ENCODE assay signal across 8 cellular contexts in genomic region chr6:170176621-170177382, GRCh38.
DNase-seq lines count a peak whose midpoint lies in the region; ATAC-seq and TF ChIP-seq lines count a peak whose summit lies in the region.

No MANE protein-coding gene starts in this region.

- no peaks in the 10 kb centered on the region for H3K36me3 Mint-ChIP-seq in CD8-positive, alpha-beta T cell
- peaks cover 2% of the 10 kb centered on the region for H3K36me3 Mint-ChIP-seq in T-helper 1 cell treated with Interleukin-12 subunit alpha and Interleukin-12 subunit beta and Interleukin-4 antibody, amounts not matched to agents 30 μg/mL and 1 μg/mL, for 36 hours (ENCODE audit: low read depth)
- H3K36me3 Mint-ChIP-seq in mesothelial cell of epicardium: no peaks in the 10 kb centered on the region
- no peaks in the 10 kb centered on the region for H3K36me3 Mint-ChIP-seq in endodermal cell (ENCODE audit: low read depth)

- POLR2A ChIA-PET in CD8-positive, alpha-beta T cell (lab: Charles Lee): no interaction called here

- H3K27ac ChIP-seq in CD8-positive, alpha-beta T cell (ENCODE audit: low read depth, low read length): no peak overlapping the region
- H3K27ac ChIP-seq in GM23248 (no peak overlapping the region), endodermal cell (ENCODE audit: low read depth, low read length) (no peak overlapping the region)

- H3K4me3 ChIP-seq in CD8-positive, alpha-beta T cell (ENCODE audit: low read depth, low read length): no peak overlapping the region
- H3K4me3 ChIP-seq in GM23248 (no peak overlapping the region), endodermal cell (ENCODE audit: low read length) (no peak overlapping the region)

- no peak for TF ChIP-seq CTCF in CD8-positive, alpha-beta T cell (IDR thresholded peaks at IDR 0.05)
- no peak for TF ChIP-seq CTCF in mesothelial cell of epicardium (IDR thresholded peaks at IDR 0.05; ENCODE audit: unreplicated experiment)
- no peak for TF ChIP-seq CTCF in endodermal cell (conservative IDR thresholded peaks at IDR 0.05)

- H3K4me3 Mint-ChIP-seq in CD8-positive, alpha-beta T cell: no peak overlapping the region
- H3K4me3 Mint-ChIP-seq in T-helper 1 cell treated with Interleukin-12 subunit alpha and Interleukin-12 subunit beta and Interleukin-4 antibody, amounts not matched to agents 30 μg/mL and 1 μg/mL, for 36 hours: no peak overlapping the region
- no peak overlapping the region for H3K4me3 Mint-ChIP-seq in mesothelial cell of epicardium
- H3K4me3 Mint-ChIP-seq in endodermal cell: no peak overlapping the region

- in situ Hi-C loops in GM23248 (cut with MboI): no loop called here

- peak in 3 of 7 experiments; percentile 30 to 44 (median 37) for DNase-seq in CD8-positive, alpha-beta T cell
- DNase-seq in GM23248 (peak; percentile 31), mesothelial cell of epicardium (ENCODE audit: low spot score in 2 of 2, unreplicated experiment in 2 of 2) (no peak), endodermal cell (no peak), NCI-H226 (no peak), left ventricle myocardium superior (no peak)

- no peaks in the 10 kb centered on the region for H4K20me1 ChIP-seq in GM23248 (ENCODE audit: insufficient read depth)

- CTCF ChIA-PET in CD8-positive, alpha-beta T cell (lab: Charles Lee): no interaction called here

- H3F3A ChIP-seq in GM23248 (ENCODE audit: insufficient read depth): peaks cover 11% of the 10 kb centered on the region; the same call in 1 of the 2 replicates

- no peaks in the 10 kb centered on the region for H3K36me3 ChIP-seq in CD8-positive, alpha-beta T cell (ENCODE audit: insufficient read depth, low read length)
- H3K36me3 ChIP-seq in GM23248 (ENCODE audit: low read depth): no peaks in the 10 kb centered on the region
- no peaks in the 10 kb centered on the region for H3K36me3 ChIP-seq in endodermal cell (ENCODE audit: control insufficient read depth, insufficient read depth, low read length)

- no peak for ATAC-seq in CD8-positive, alpha-beta T cell
- ATAC-seq in GM18907 (IDR thresholded peaks at IDR 0.05; ENCODE audit: unreplicated experiment) (no peak), left ventricle myocardium superior (no peak)

- no peaks in the 10 kb centered on the region for H3K9me2 ChIP-seq in GM23248 (ENCODE audit: insufficient read depth)

- H3K4me2 ChIP-seq in GM23248 (ENCODE audit: unreplicated experiment): no peak overlapping the region

- no peaks in the 10 kb centered on the region for H3K4me1 ChIP-seq in CD8-positive, alpha-beta T cell (ENCODE audit: insufficient read depth, low read length)
- H3K4me1 ChIP-seq in GM23248 (ENCODE audit: insufficient read depth): peaks cover 18% of the 10 kb centered on the region
- no peaks in the 10 kb centered on the region for H3K4me1 ChIP-seq in endodermal cell (ENCODE audit: control insufficient read depth, insufficient read depth, low read length)

- intact Hi-C loops in CD8-positive, alpha-beta T cell (cut with DNase I, micrococcal nuclease): no loop called here
- intact Hi-C loops in left ventricle myocardium superior (cut with micrococcal nuclease): no loop called here

- H3K27me3 ChIP-seq in CD8-positive, alpha-beta T cell (ENCODE audit: insufficient read depth, low read length): no peaks in the 10 kb centered on the region
- no peaks in the 10 kb centered on the region for H3K27me3 ChIP-seq in GM23248 (replicated peaks; ENCODE audit: insufficient read depth)
- H3K27me3 ChIP-seq in endodermal cell (ENCODE audit: control insufficient read depth, insufficient read depth, low read length, poor library complexity, severe bottlenecking): peaks cover 5% of the 10 kb centered on the region

- no peaks in the 10 kb centered on the region for H3K9me3 ChIP-seq in CD8-positive, alpha-beta T cell (ENCODE audit: low read length)
- H3K9me3 ChIP-seq in GM23248 (ENCODE audit: low read depth): no peaks in the 10 kb centered on the region
- no peaks in the 10 kb centered on the region for H3K9me3 ChIP-seq in endodermal cell (ENCODE audit: control insufficient read depth, low read length)

- H2AFZ ChIP-seq in GM23248: no peak overlapping the region

- WGBS in GM23248 (ENCODE audit: low coverage in 1 of 2, low lambda C conversion rate in 2 of 2, missing lambda C conversion rate in 2 of 2), 2 experiments: 83 to 94% methylated on average over 50 to 64 of the region's 64 CpGs
- 93 to 98% methylated on average over 31 to 54 of the region's 64 CpGs for WGBS in endodermal cell (ENCODE audit: insufficient coverage in 1 of 2, insufficient read length in 1 of 2), 2 experiments

- H3K79me2 ChIP-seq in GM23248 (ENCODE audit: insufficient read depth): no peaks in the 10 kb centered on the region

- H3K9me3 Mint-ChIP-seq in CD8-positive, alpha-beta T cell: no peaks in the 10 kb centered on the region
- H3K9me3 Mint-ChIP-seq in T-helper 1 cell treated with Interleukin-12 subunit alpha and Interleukin-12 subunit beta and Interleukin-4 antibody, amounts not matched to agents 30 μg/mL and 1 μg/mL, for 36 hours: peaks cover 4% of the 10 kb centered on the region
- H3K9me3 Mint-ChIP-seq in mesothelial cell of epicardium (no peaks in the 10 kb centered on the region), endodermal cell (peaks cover 15% of the 10 kb centered on the region)

- H3K9ac ChIP-seq in GM23248 (no peak overlapping the region), endodermal cell (ENCODE audit: extremely low read depth, low read length, poor library complexity, severe bottlenecking) (no peak overlapping the region)

- H3K4me1 Mint-ChIP-seq in CD8-positive, alpha-beta T cell (ENCODE audit: low read depth): peaks cover under 1% of the 10 kb centered on the region
- H3K4me1 Mint-ChIP-seq in T-helper 1 cell treated with Interleukin-12 subunit alpha and Interleukin-12 subunit beta and Interleukin-4 antibody, amounts not matched to agents 30 μg/mL and 1 μg/mL, for 36 hours (ENCODE audit: low read depth): no peaks in the 10 kb centered on the region
- no peaks in the 10 kb centered on the region for H3K4me1 Mint-ChIP-seq in mesothelial cell of epicardium
- H3K4me1 Mint-ChIP-seq in endodermal cell: no peaks in the 10 kb centered on the region

- peak overlapping the region; percentile 45 for H3K27ac Mint-ChIP-seq in CD8-positive, alpha-beta T cell
- peak overlapping the region; percentile 70 for H3K27ac Mint-ChIP-seq in T-helper 1 cell treated with Interleukin-12 subunit alpha and Interleukin-12 subunit beta and Interleukin-4 antibody, amounts not matched to agents 30 μg/mL and 1 μg/mL, for 36 hours
- H3K27ac Mint-ChIP-seq in mesothelial cell of epicardium (peak overlapping the region; percentile 89), endodermal cell (no peak overlapping the region)

- no peaks in the 10 kb centered on the region for H3K27me3 Mint-ChIP-seq in CD8-positive, alpha-beta T cell (ENCODE audit: low read depth)
- H3K27me3 Mint-ChIP-seq in T-helper 1 cell treated with Interleukin-12 subunit alpha and Interleukin-12 subunit beta and Interleukin-4 antibody, amounts not matched to agents 30 μg/mL and 1 μg/mL, for 36 hours (ENCODE audit: low read depth): no peaks in the 10 kb centered on the region
- H3K27me3 Mint-ChIP-seq in mesothelial cell of epicardium (ENCODE audit: low read depth): peaks cover 5% of the 10 kb centered on the region
- peaks cover under 1% of the 10 kb centered on the region for H3K27me3 Mint-ChIP-seq in endodermal cell (ENCODE audit: insufficient read depth)
